Comparison of ENCODE assay signal across 12 cellular contexts in genomic region chr10:88233870-88234269, GRCh38.
A peak's percentile ranks its signal among the peaks of the same experiment; 100 is the strongest.
DNase-seq lines count a peak whose midpoint lies in the region; ATAC-seq and TF ChIP-seq lines count a peak whose summit lies in the region.
"Had no signal": no experiment of that assay in that cellular context is flagged by ENCODE, and none has a peak within 500 bp of the region (broad histone marks: within the 10 kb centered on the region; RNA-seq: fewer than 3 reads in every experiment).

No MANE protein-coding gene starts in this region.

- intact Hi-C loops in Right ventricle myocardium superior (cut with DNase I), result no loop called here
- intact Hi-C loops in sigmoid colon (cut with DNase I), result no loop called here
- intact Hi-C loops in posterior vena cava (cut with DNase I), result no loop called here

- H2BK120ac ChIP-seq in mesendoderm (ENCODE audit: low read depth, low read length), result no peak overlapping the region

- no peak overlapping the region for H3K4me3 ChIP-seq in mesendoderm (ENCODE audit: low read length)
- no peak overlapping the region for H3K4me3 ChIP-seq in sigmoid colon
- H3K4me3 ChIP-seq: BLaER1, HAP-1 had no signal

- no peak overlapping the region for H2AK5ac ChIP-seq in mesendoderm (ENCODE audit: low read length)

- TF ChIP-seq CTCF in sigmoid colon (IDR thresholded peaks at IDR 0.05) (no peak), GM10266 (IDR thresholded peaks at IDR 0.05; ENCODE audit: control insufficient read depth, insufficient read depth, low read depth, missing control alignments) (no peak)

- ATAC-seq in Right ventricle myocardium superior (ENCODE audit: poor library complexity), result peak; percentile 6

- DNase-seq in NCI-H1092 treated with DMSO at 0.1 percent for 48 hours (lab: John Stamatoyannopoulos, UW) (peak; percentile 25), NCI-H1092 (lab: John Stamatoyannopoulos, UW) (no peak), Right ventricle myocardium superior (no peak), mesendoderm (peak; percentile 45), sigmoid colon (no peak), GM10266 (ENCODE audit: extremely low spot score) (no peak), posterior vena cava (ENCODE audit: low spot score) (no peak)
- DNase-seq in activated T-cell treated with anti-CD3 and anti-CD28 coated beads, Interleukin-2, amount 50 U/mL, for 1 hour, result no peak
- DNase-seq: NCI-H146 had no signal

- no peak overlapping the region for H4K5ac ChIP-seq in mesendoderm (ENCODE audit: low read length)

- H3K27me3 ChIP-seq in mesendoderm (ENCODE audit: insufficient read depth, low read length, poor library complexity) (no peaks in the 10 kb centered on the region), sigmoid colon (no peaks in the 10 kb centered on the region)
- H3K27me3 ChIP-seq: BLaER1 had no signal

- no peaks in the 10 kb centered on the region for H3K79me1 ChIP-seq in mesendoderm (ENCODE audit: low read length)

- H3K9me3 ChIP-seq in sigmoid colon, result no peaks in the 10 kb centered on the region
- H3K9me3 ChIP-seq: HAP-1 had no signal

- H4K8ac ChIP-seq in mesendoderm (ENCODE audit: low read depth, low read length), result no peak overlapping the region

- no peak overlapping the region for H3K23ac ChIP-seq in mesendoderm (ENCODE audit: low read length)

- no peak for TF ChIP-seq POLR2A in sigmoid colon (IDR thresholded peaks at IDR 0.05)

- no peak overlapping the region for H3K18ac ChIP-seq in mesendoderm (ENCODE audit: low read length)

- H3K36me3 ChIP-seq in mesendoderm (ENCODE audit: control insufficient read depth, insufficient read depth, low read length) (no peaks in the 10 kb centered on the region), sigmoid colon (no peaks in the 10 kb centered on the region)
- H3K36me3 ChIP-seq: BLaER1, HAP-1 had no signal

- H3K27ac ChIP-seq in mesendoderm (ENCODE audit: low read depth, low read length) (no peak overlapping the region), sigmoid colon (peak overlapping the region; percentile 8 to 36 (median 26))
- H3K27ac ChIP-seq: 22Rv1, BLaER1 had no signal

- H3K4me2 ChIP-seq in mesendoderm (ENCODE audit: low read length), result no peak overlapping the region
- H3K4me2 ChIP-seq: BLaER1 had no signal

- no peak for TF ChIP-seq EP300 in sigmoid colon (IDR thresholded peaks at IDR 0.05)

- no peak overlapping the region for H3K4ac ChIP-seq in mesendoderm (ENCODE audit: low read depth, low read length)

- no peak overlapping the region for H3K56ac ChIP-seq in mesendoderm (ENCODE audit: low read length)

- no peak overlapping the region for H3K9ac ChIP-seq in mesendoderm (ENCODE audit: low read length)
- H3K9ac ChIP-seq: BLaER1 had no signal

- WGBS in mesendoderm (ENCODE audit: extremely low coverage, insufficient coverage, low lambda C conversion rate), result no CpG with 5 or more reads among the region's 6 CpGs
- 45 to 70% methylated on average over 6 of the region's 6 CpGs for WGBS in sigmoid colon, 2 donors

- H3K79me2 ChIP-seq in mesendoderm (ENCODE audit: control insufficient read depth, insufficient read depth, low read length), result no peaks in the 10 kb centered on the region

- H2BK5ac ChIP-seq in mesendoderm (ENCODE audit: low read length), result no peak overlapping the region

- no peak overlapping the region for H2BK15ac ChIP-seq in mesendoderm (replicated peaks; ENCODE audit: low read depth)

- H3K4me1 ChIP-seq in mesendoderm (ENCODE audit: control insufficient read depth, low read depth, low read length), result peaks cover 3% of the 10 kb centered on the region
- H3K4me1 ChIP-seq in sigmoid colon, result peaks cover 0 to 15% (median 2%) of the 10 kb centered on the region in 4 donors
- H3K4me1 ChIP-seq: HAP-1 had no signal

Comparison
In these comparisons a context has a peak if more than half of its experiments do, and no peak if none do; other contexts are left out.
1. DNase-seq: peak in NCI-H1092 treated with DMSO at 0.1 percent for 48 hours (single experiment) and mesendoderm (single experiment); none in NCI-H1092 (single experiment), Right ventricle myocardium superior (single experiment), sigmoid colon (single experiment), GM10266 (single experiment), posterior vena cava (single experiment) and activated T-cell treated with anti-CD3 and anti-CD28 coated beads, Interleukin-2, amount 50 U/mL, for 1 hour (single experiment).